Comparison of ENCODE assay signal across 17 cellular contexts in the genomic region with DNA sequence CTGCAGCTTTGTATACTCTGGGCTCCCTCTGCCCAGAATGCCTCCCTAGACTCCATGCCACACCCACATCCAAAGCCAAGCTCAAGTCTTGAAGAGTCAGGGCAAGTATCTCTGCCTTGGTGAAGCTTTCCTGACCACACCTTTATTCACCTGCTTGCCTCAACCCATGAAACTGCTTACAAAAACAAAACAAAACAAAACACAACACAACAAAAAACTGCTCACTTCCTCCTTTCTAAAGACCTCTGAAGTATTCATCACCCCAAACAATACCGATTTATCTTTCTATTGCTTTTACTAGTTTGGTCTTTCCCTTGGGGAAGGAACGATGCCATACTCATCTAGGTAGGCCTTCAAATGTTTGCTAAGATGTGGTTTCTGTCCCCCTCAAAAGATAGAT.
"Had no signal": no experiment of that assay in that cellular context is flagged by ENCODE, and none has a peak within 500 bp of the region (broad histone marks: within the 10 kb centered on the region; RNA-seq: fewer than 3 reads in every experiment).

No MANE protein-coding gene starts in this region.

- H3K9me3 Mint-ChIP-seq: activated CD4-positive, alpha-beta T cell treated with anti-CD3 and anti-CD28 coated beads, Interleukin-2, amount 10 ng/mL, durations not matched to agents 24 days and 14 days; immature natural killer cell; nephron; stimulated activated effector memory CD8-positive, alpha-beta T cell treated with anti-CD3 and anti-CD28 coated beads, Interleukin-12 subunit alpha, Interleukin-12 subunit beta, amount 100 ng/mL, for 72 hours; T-helper 2 cell treated with Interferon-gamma antibody and Interleukin-4, amounts not matched to agents 5 μg/mL and 100 μg/mL, for 36 hours had no signal

- H3K27ac Mint-ChIP-seq: activated CD4-positive, alpha-beta T cell treated with anti-CD3 and anti-CD28 coated beads, Interleukin-2, amount 10 ng/mL, durations not matched to agents 24 days and 14 days; activated naive CD8-positive, alpha-beta T cell; nephron; stimulated activated effector memory CD8-positive, alpha-beta T cell treated with anti-CD3 and anti-CD28 coated beads, Interleukin-12 subunit alpha, Interleukin-12 subunit beta, amount 100 ng/mL, for 72 hours; T-helper 2 cell treated with Interferon-gamma antibody and Interleukin-4, amounts not matched to agents 5 μg/mL and 100 μg/mL, for 36 hours had no signal

- DNase-seq: activated CD4-positive, alpha-beta T cell treated with anti-CD3 and anti-CD28 coated beads, Interleukin-2, amount 10 ng/mL, durations not matched to agents 24 days and 14 days; activated CD4-positive, CD25-positive, alpha-beta regulatory T cell; activated effector memory CD4-positive, alpha-beta T cell treated with anti-CD3 and anti-CD28 coated beads, Interleukin-2, amount 50 U/mL, for 16 hours; activated T-cell treated with anti-CD3 and anti-CD28 coated beads for 4 hours; amniotic stem cell; effector CD4-positive, alpha-beta T cell; foreskin melanocyte; immature natural killer cell; nucleus accumbens; posterior cingulate gyrus; retina; stimulated activated CD4-positive, alpha-beta T cell treated with anti-CD3 and anti-CD28 coated beads, Interleukin-12 subunit alpha, Interleukin-12 subunit beta, amount 100 ng/mL, for 4 hours; stimulated activated CD4-positive, alpha-beta T cell treated with anti-CD3 and anti-CD28 coated beads, Interleukin-2, amount 100 ng/mL, for 24 hours had no signal

- H3K4me1 Mint-ChIP-seq: nephron had no signal

- ATAC-seq: stimulated activated effector memory CD8-positive, alpha-beta T cell treated with anti-CD3 and anti-CD28 coated beads, Interleukin-12 subunit alpha, Interleukin-12 subunit beta, amount 100 ng/mL, for 72 hours had no signal

- H3K4me3 Mint-ChIP-seq: activated CD4-positive, alpha-beta T cell treated with anti-CD3 and anti-CD28 coated beads, Interleukin-2, amount 10 ng/mL, durations not matched to agents 24 days and 14 days; activated naive CD8-positive, alpha-beta T cell; immature natural killer cell; nephron; stimulated activated effector memory CD8-positive, alpha-beta T cell treated with anti-CD3 and anti-CD28 coated beads, Interleukin-12 subunit alpha, Interleukin-12 subunit beta, amount 100 ng/mL, for 72 hours; T-helper 2 cell treated with Interferon-gamma antibody and Interleukin-4, amounts not matched to agents 5 μg/mL and 100 μg/mL, for 36 hours had no signal

- H3K27me3 Mint-ChIP-seq: activated CD4-positive, alpha-beta T cell treated with anti-CD3 and anti-CD28 coated beads, Interleukin-2, amount 10 ng/mL, durations not matched to agents 24 days and 14 days; activated naive CD8-positive, alpha-beta T cell had no signal
